25 cellular contexts compared by ENCODE assay signal in the genomic region with DNA sequence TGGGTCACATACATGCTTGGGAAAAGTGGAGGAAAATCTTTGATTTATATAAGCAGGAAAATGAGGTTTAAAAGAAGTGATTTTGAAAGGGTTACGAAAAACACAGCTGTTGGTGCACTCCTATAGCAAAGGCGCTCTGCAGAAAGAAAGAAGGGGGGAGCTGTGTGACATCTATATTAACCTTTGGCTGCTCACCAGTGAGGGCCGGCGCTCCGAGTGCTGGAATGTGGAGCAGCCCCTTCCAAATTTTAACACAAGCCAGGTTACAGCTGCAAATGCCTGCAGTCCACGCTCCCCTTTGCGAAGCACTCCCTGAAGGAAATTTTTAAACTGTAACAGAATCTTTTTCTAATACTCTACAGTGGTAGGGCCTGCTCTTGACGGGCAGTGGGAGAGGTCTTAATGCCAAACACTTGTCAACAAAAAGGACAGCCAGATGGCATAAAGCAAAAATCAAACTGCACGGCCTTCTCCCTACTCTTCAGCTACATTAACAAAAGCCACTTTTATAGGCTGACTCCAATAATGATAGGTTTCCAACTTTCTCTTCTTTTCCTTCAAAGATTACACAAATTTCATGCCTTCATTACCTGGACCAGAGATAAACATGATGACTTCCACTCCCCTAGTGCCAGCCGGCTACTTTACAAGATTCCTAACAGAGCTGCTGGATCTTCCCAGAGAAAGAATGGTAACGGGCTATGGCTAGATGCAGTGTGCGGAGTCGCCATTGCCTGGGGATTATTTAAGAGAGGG. TPM values are rescaled to one million over a fixed set of nuclear protein-coding genes. Genes with fewer than 3 reads are reported as not detected.
DNase-seq lines count a peak whose midpoint lies in the region; ATAC-seq, FAIRE-seq and TF ChIP-seq lines count a peak whose summit lies in the region.
"Had no signal": no experiment of that assay in that cellular context is flagged by ENCODE, and none has a peak within 500 bp of the region (broad histone marks: within the 10 kb centered on the region; RNA-seq: fewer than 3 reads in every experiment).

No MANE protein-coding gene starts in this region.

- no peak overlapping the region for H2AFZ ChIP-seq in astrocyte (ENCODE audit: low read depth, low read length)
- H2AFZ ChIP-seq: parathyroid adenoma had no signal

- H3K4me1 ChIP-seq in HUES48 (ENCODE audit: control insufficient read depth, insufficient read depth, low read length) = peaks cover 69% of the 10 kb centered on the region
- no peaks in the 10 kb centered on the region for H3K4me1 ChIP-seq in astrocyte (ENCODE audit: insufficient read depth, low read length)
- peaks cover 57% of the 10 kb centered on the region for H3K4me1 ChIP-seq in iPS-20b (ENCODE audit: insufficient read depth, low read length)
- H3K4me1 ChIP-seq in gastroesophageal sphincter = peaks cover 0 to 31% (median 6%) of the 10 kb centered on the region in 3 donors
- H3K4me1 ChIP-seq: foreskin keratinocyte, parathyroid adenoma had no signal

- H3K36me3 ChIP-seq in HUES48 (ENCODE audit: control insufficient read depth, insufficient read depth, low read length) (no peaks in the 10 kb centered on the region), astrocyte (ENCODE audit: insufficient read depth, low read length) (no peaks in the 10 kb centered on the region), iPS-20b (ENCODE audit: insufficient read depth, low read depth, low read length) (no peaks in the 10 kb centered on the region), gastroesophageal sphincter (no peaks in the 10 kb centered on the region)
- H3K36me3 ChIP-seq: vagina had no signal

- no peaks in the 10 kb centered on the region for H3K79me2 ChIP-seq in astrocyte (ENCODE audit: insufficient read depth, low read length)
- H3K79me2 ChIP-seq: parathyroid adenoma had no signal

- H3K27ac ChIP-seq in HUES48 (ENCODE audit: low read depth, low read length) = peak overlapping the region; percentile 30
- H3K27ac ChIP-seq in astrocyte (ENCODE audit: low read depth, low read length) = no peak overlapping the region
- no peak overlapping the region for H3K27ac ChIP-seq in iPS-20b (ENCODE audit: low read length)
- H3K27ac ChIP-seq in gastroesophageal sphincter = peak overlapping the region in 1 of 4 donors; percentile 37
- H3K27ac ChIP-seq: foreskin keratinocyte, parathyroid adenoma, vagina had no signal

- H3K4me1 Mint-ChIP-seq in astrocyte (ENCODE audit: low read depth, unreplicated experiment) (peaks cover 16% of the 10 kb centered on the region), progenitor cell of endocrine pancreas (ENCODE audit: low read depth) (peaks cover 66% of the 10 kb centered on the region)
- H3K4me1 Mint-ChIP-seq in activated naive CD8-positive, alpha-beta T cell treated with anti-CD3 and anti-CD28 coated beads for 36 hours = peaks cover 5% of the 10 kb centered on the region
- H3K4me1 Mint-ChIP-seq: central memory CD8-positive, alpha-beta T cell; memory B cell had no signal

- 0 out of 2 replicates have a peak overlapping the region, but pooled peaks have one; percentile 24 for H3K4me3 ChIP-seq in HUES48 (ENCODE audit: low read depth, low read length)
- no peak overlapping the region for H3K4me3 ChIP-seq in astrocyte (ENCODE audit: insufficient read depth, low read depth, low read length)
- 0 out of 2 replicates have a peak overlapping the region, but pooled peaks have one; percentile 23 for H3K4me3 ChIP-seq in iPS-20b (ENCODE audit: low read length)
- H3K4me3 ChIP-seq in gastroesophageal sphincter = no peak overlapping the region
- H3K4me3 ChIP-seq: vagina had no signal

- H3K27me3 ChIP-seq in HUES48 (ENCODE audit: control insufficient read depth, insufficient read depth, low read length) (peaks cover 51% of the 10 kb centered on the region), astrocyte (ENCODE audit: insufficient read depth, low read length) (peaks cover 81% of the 10 kb centered on the region), iPS-20b (ENCODE audit: insufficient read depth, low read length) (peaks cover 82% of the 10 kb centered on the region), gastroesophageal sphincter (peaks cover 95% of the 10 kb centered on the region)
- H3K27me3 ChIP-seq: vagina had no signal

- no peak for FAIRE-seq in astrocyte (lab: Jason Lieb, UNC)
- FAIRE-seq: H54, keratinocyte had no signal

- H3K9me3 Mint-ChIP-seq in astrocyte (ENCODE audit: unreplicated experiment) (no peaks in the 10 kb centered on the region), progenitor cell of endocrine pancreas (ENCODE audit: low read depth) (no peaks in the 10 kb centered on the region)
- H3K9me3 Mint-ChIP-seq in activated naive CD8-positive, alpha-beta T cell treated with anti-CD3 and anti-CD28 coated beads for 36 hours = no peaks in the 10 kb centered on the region
- H3K9me3 Mint-ChIP-seq: activated naive CD4-positive, alpha-beta T cell treated with anti-CD3 and anti-CD28 coated beads for 36 hours; activated T-cell treated with anti-CD3 and anti-CD28 coated beads, Interleukin-2, amount 50 U/mL, for 72 hours; central memory CD8-positive, alpha-beta T cell; memory B cell; naive thymus-derived CD8-positive, alpha-beta T cell; T-cell had no signal

- no peak for DNase-seq in astrocyte (ENCODE audit: low read depth)
- no peak for DNase-seq in progenitor cell of endocrine pancreas (ENCODE audit: low spot score, unreplicated experiment)
- no peak for DNase-seq in Ammon's horn (ENCODE audit: low spot score)
- no peak for DNase-seq in activated naive CD8-positive, alpha-beta T cell treated with anti-CD3 and anti-CD28 coated beads for 36 hours
- DNase-seq: activated CD4-positive, alpha-beta T cell treated with anti-CD3 and anti-CD28 coated beads for 48 hours; activated naive CD4-positive, alpha-beta T cell treated with anti-CD3 and anti-CD28 coated beads for 36 hours; activated T-cell treated with anti-CD3 and anti-CD28 coated beads, Interleukin-2, amount 50 U/mL, for 72 hours; foreskin keratinocyte; Karpas-422; MV-4-11; naive thymus-derived CD8-positive, alpha-beta T cell; NCI-H1694; NCI-H2227 treated with DMSO at 0.1 percent for 48 hours; NCI-H774; SHP77 treated with DMSO at 0.1 percent for 48 hours; T-cell had no signal

- no peak for TF ChIP-seq EP300 in gastroesophageal sphincter (IDR thresholded peaks at IDR 0.05)

- H3K27ac Mint-ChIP-seq in astrocyte (ENCODE audit: unreplicated experiment) (no peak overlapping the region), progenitor cell of endocrine pancreas (peak overlapping the region; percentile 95)
- H3K27ac Mint-ChIP-seq in activated naive CD8-positive, alpha-beta T cell treated with anti-CD3 and anti-CD28 coated beads for 36 hours = no peak overlapping the region
- H3K27ac Mint-ChIP-seq: activated naive CD4-positive, alpha-beta T cell treated with anti-CD3 and anti-CD28 coated beads for 36 hours; activated T-cell treated with anti-CD3 and anti-CD28 coated beads, Interleukin-2, amount 50 U/mL, for 72 hours; memory B cell; naive thymus-derived CD8-positive, alpha-beta T cell; T-cell had no signal

- TF ChIP-seq POLR2A in gastroesophageal sphincter (IDR thresholded peaks at IDR 0.05) = no peak

- 48 to 57% methylated on average over 6 to 11 of the region's 13 CpGs for WGBS in gastroesophageal sphincter (ENCODE audit: low coverage in 1 of 2), 2 donors

- no peaks in the 10 kb centered on the region for H4K20me1 ChIP-seq in astrocyte (ENCODE audit: insufficient read depth, low read length)

- no peaks in the 10 kb centered on the region for H3K36me3 Mint-ChIP-seq in astrocyte (ENCODE audit: low read depth, unreplicated experiment)
- H3K36me3 Mint-ChIP-seq in progenitor cell of endocrine pancreas (ENCODE audit: insufficient read depth) = no peaks in the 10 kb centered on the region
- no peaks in the 10 kb centered on the region for H3K36me3 Mint-ChIP-seq in activated naive CD8-positive, alpha-beta T cell treated with anti-CD3 and anti-CD28 coated beads for 36 hours
- H3K36me3 Mint-ChIP-seq: memory B cell, T-cell had no signal

- ATAC-seq in gastroesophageal sphincter = no peak
- ATAC-seq: activated T-cell treated with anti-CD3 and anti-CD28 coated beads, Interleukin-2, amount 50 U/mL, for 72 hours; foreskin keratinocyte; naive thymus-derived CD8-positive, alpha-beta T cell; T-cell had no signal

- H3K4me3 Mint-ChIP-seq in astrocyte (ENCODE audit: unreplicated experiment) = peak overlapping the region; percentile 45
- H3K4me3 Mint-ChIP-seq in progenitor cell of endocrine pancreas (ENCODE audit: low read depth) = peak overlapping the region; percentile 35
- H3K4me3 Mint-ChIP-seq in activated naive CD8-positive, alpha-beta T cell treated with anti-CD3 and anti-CD28 coated beads for 36 hours = no peak overlapping the region
- H3K4me3 Mint-ChIP-seq: activated naive CD4-positive, alpha-beta T cell treated with anti-CD3 and anti-CD28 coated beads for 36 hours; activated T-cell treated with anti-CD3 and anti-CD28 coated beads, Interleukin-2, amount 50 U/mL, for 72 hours; central memory CD8-positive, alpha-beta T cell; memory B cell; naive thymus-derived CD8-positive, alpha-beta T cell; T-cell had no signal

- TF ChIP-seq CTCF in astrocyte (IDR thresholded peaks at IDR 0.05; ENCODE audit: insufficient read depth, low read depth, low read length) (no peak), progenitor cell of endocrine pancreas (IDR thresholded peaks at IDR 0.05; ENCODE audit: unreplicated experiment) (no peak), gastroesophageal sphincter (IDR thresholded peaks at IDR 0.05) (no peak)

- H3K4me2 ChIP-seq in astrocyte (ENCODE audit: low read length) = no peak overlapping the region

- H3K9ac ChIP-seq in HUES48 (ENCODE audit: low read depth, low read length) = no peak overlapping the region
- H3K9ac ChIP-seq in astrocyte (ENCODE audit: low read length) = no peak overlapping the region
- H3K9ac ChIP-seq in iPS-20b (ENCODE audit: low read depth, low read length) = no peak overlapping the region
- H3K9ac ChIP-seq: parathyroid adenoma had no signal

- H3K27me3 Mint-ChIP-seq in astrocyte (ENCODE audit: low read depth, unreplicated experiment) = peaks cover 26% of the 10 kb centered on the region
- peaks cover 2% of the 10 kb centered on the region for H3K27me3 Mint-ChIP-seq in progenitor cell of endocrine pancreas
- peaks cover 83% of the 10 kb centered on the region for H3K27me3 Mint-ChIP-seq in activated naive CD8-positive, alpha-beta T cell treated with anti-CD3 and anti-CD28 coated beads for 36 hours

- H3K9me3 ChIP-seq in HUES48 (ENCODE audit: control insufficient read depth, insufficient read depth, low read length) (no peaks in the 10 kb centered on the region), astrocyte (ENCODE audit: insufficient read depth, low read depth, low read length) (no peaks in the 10 kb centered on the region), iPS-20b (ENCODE audit: insufficient read depth, low read depth, low read length) (no peaks in the 10 kb centered on the region), gastroesophageal sphincter (no peaks in the 10 kb centered on the region)
- H3K9me3 ChIP-seq: vagina had no signal

RNA-seq across cellular contexts. Expression of gene BMP7, which starts 4.8 kb away (rescaled TPM):
- total RNA-seq in astrocyte (12.3 and 15.3 TPM in 2 replicates), progenitor cell of endocrine pancreas (28.4 and 35.4 TPM in 2 replicates), gastroesophageal sphincter (10 to 100 TPM in 1 of 4 donors, 1 to 10 TPM in 2, under 1 TPM in 1; 0.16 to 10.8 (median 5.0) TPM)
- not detected for total RNA-seq in activated naive CD8-positive, alpha-beta T cell treated with anti-CD3 and anti-CD28 coated beads for 36 hours
- total RNA-seq: activated naive CD4-positive, alpha-beta T cell treated with anti-CD3 and anti-CD28 coated beads for 36 hours; foreskin keratinocyte; naive thymus-derived CD8-positive, alpha-beta T cell; T-cell had no signal

Comparison
In these comparisons a context has a peak if more than half of its experiments do, and no peak if none do; other contexts are left out.
1. H3K4me3 ChIP-seq: peak in HUES48 (single experiment) and iPS-20b (single experiment); none in astrocyte (single experiment) and gastroesophageal sphincter (0 of 2).